In the genomic region with DNA sequence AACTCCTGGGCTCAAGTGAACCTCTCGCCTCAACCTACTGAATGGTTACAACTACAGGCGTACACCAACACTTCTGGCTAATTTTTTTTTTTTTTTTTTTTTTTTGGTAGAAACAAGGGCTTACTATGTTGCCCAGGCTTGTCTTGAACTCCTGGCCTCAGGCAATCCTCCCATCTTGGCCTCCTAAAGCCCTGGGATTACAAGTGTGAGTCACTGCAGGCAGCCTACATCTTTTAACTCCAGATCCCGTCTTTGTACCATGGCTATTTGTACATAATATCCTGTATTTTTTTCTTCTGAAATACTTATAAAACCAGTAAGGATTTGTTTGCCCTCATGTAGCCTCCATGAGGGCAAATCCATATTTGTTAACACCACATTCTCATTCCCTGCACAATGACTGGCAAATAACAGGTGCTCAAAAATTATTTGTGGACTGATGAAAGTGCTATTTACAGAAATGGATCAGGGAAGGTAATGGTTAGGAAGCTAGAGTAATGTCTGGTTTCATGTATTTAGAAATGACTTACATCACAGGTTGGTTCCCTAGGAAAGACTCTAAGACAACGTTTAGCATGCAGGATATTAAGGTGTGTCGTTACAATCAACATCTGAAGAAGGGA, we compare ENCODE assay signal across 17 cellular contexts.
"Had no signal": no experiment of that assay in that cellular context is flagged by ENCODE, and none has a peak within 500 bp of the region (broad histone marks: within the 10 kb centered on the region; RNA-seq: fewer than 3 reads in every experiment).

No MANE protein-coding gene starts in this region.

- H3K4me1 ChIP-seq: heart left ventricle, pancreas, suprapubic skin had no signal

- H3K4me3 Mint-ChIP-seq: natural killer cell; stimulated activated effector memory CD8-positive, alpha-beta T cell treated with anti-CD3 and anti-CD28 coated beads, Interleukin-12 subunit alpha, Interleukin-12 subunit beta, amount 100 ng/mL, for 72 hours had no signal

- H3K27ac ChIP-seq: heart left ventricle, pancreas, suprapubic skin, thyroid gland had no signal

- H3K27ac Mint-ChIP-seq: natural killer cell; stimulated activated effector memory CD8-positive, alpha-beta T cell treated with anti-CD3 and anti-CD28 coated beads, Interleukin-12 subunit alpha, Interleukin-12 subunit beta, amount 100 ng/mL, for 72 hours had no signal

- H3K36me3 Mint-ChIP-seq: natural killer cell; stimulated activated effector memory CD8-positive, alpha-beta T cell treated with anti-CD3 and anti-CD28 coated beads, Interleukin-12 subunit alpha, Interleukin-12 subunit beta, amount 100 ng/mL, for 72 hours had no signal

- H3K4me1 Mint-ChIP-seq: stimulated activated effector memory CD8-positive, alpha-beta T cell treated with anti-CD3 and anti-CD28 coated beads, Interleukin-12 subunit alpha, Interleukin-12 subunit beta, amount 100 ng/mL, for 72 hours had no signal

- H3K9me3 Mint-ChIP-seq: natural killer cell; stimulated activated effector memory CD8-positive, alpha-beta T cell treated with anti-CD3 and anti-CD28 coated beads, Interleukin-12 subunit alpha, Interleukin-12 subunit beta, amount 100 ng/mL, for 72 hours had no signal

- H3K9me3 ChIP-seq: heart left ventricle, mucosa of descending colon, pancreas, suprapubic skin, thyroid gland had no signal

- H3K4me3 ChIP-seq: heart left ventricle, mucosa of descending colon, pancreas, smooth muscle cell, suprapubic skin, thyroid gland had no signal

- H3K36me3 ChIP-seq: pancreas, suprapubic skin, thyroid gland had no signal

- DNase-seq: effector memory CD4-positive, alpha-beta T cell; heart left ventricle; hippocampal formation; mucosa of descending colon; natural killer cell; occipital lobe; pancreas; right cardiac atrium; stimulated activated CD4-positive, alpha-beta T cell treated with anti-CD3 and anti-CD28 coated beads, Interleukin-4, amount 100 ng/mL, for 1 hour; stimulated activated CD8-positive, alpha-beta memory T cell treated with anti-CD3 and anti-CD28 coated beads, Interleukin-4, amount 100 ng/mL, for 48 hours; stimulated activated naive CD8-positive, alpha-beta T cell treated with anti-CD3 and anti-CD28 coated beads, Interleukin-15, Interleukin-2, amounts not matched to agents 100 U/mL and 50 U/mL, for 24 hours; thyroid gland had no signal

- ATAC-seq: heart left ventricle; left lobe of liver; mucosa of descending colon; natural killer cell; pancreas; right cardiac atrium; stimulated activated effector memory CD8-positive, alpha-beta T cell treated with anti-CD3 and anti-CD28 coated beads, Interleukin-12 subunit alpha, Interleukin-12 subunit beta, amount 100 ng/mL, for 72 hours; stimulated activated naive CD8-positive, alpha-beta T cell treated with anti-CD3 and anti-CD28 coated beads, Interleukin-15, Interleukin-2, amounts not matched to agents 100 U/mL and 50 U/mL, for 24 hours had no signal

- H3K27me3 ChIP-seq: heart left ventricle, pancreas, suprapubic skin, thyroid gland had no signal

- H3K27me3 Mint-ChIP-seq: progenitor cell of endocrine pancreas had no signal
